ENCODE assay signal across 8 cellular contexts in genomic region chr14:25049127-25049558, GRCh38. TPM values are rescaled to one million over a fixed set of nuclear protein-coding genes. Genes with fewer than 3 reads are reported as not detected.
A peak's percentile ranks its signal among the peaks of the same experiment; 100 is the strongest.
DNase-seq lines count a peak whose midpoint lies in the region; ATAC-seq and TF ChIP-seq lines count a peak whose summit lies in the region.

No MANE protein-coding gene starts in this region.

- TF ChIP-seq CTCF in mammary epithelial cell (conservative IDR thresholded peaks at IDR 0.05 in 1 of 2, IDR thresholded peaks at IDR 0.05 in 1 of 2; ENCODE audit: extremely low read depth in 1 of 2, insufficient read depth in 1 of 2, low read depth in 1 of 2, low read length in 2 of 2) (no peak), kidney epithelial cell (IDR thresholded peaks at IDR 0.05; ENCODE audit: insufficient read depth, low read length, poor library complexity, severe bottlenecking) (no peak)

- H3K4me3 Mint-ChIP-seq in stimulated activated effector memory CD8-positive, alpha-beta T cell treated with anti-CD3 and anti-CD28 coated beads, Interleukin-12 subunit alpha, Interleukin-12 subunit beta, amount 100 ng/mL, for 72 hours = peak overlapping the region; percentile 46

- peak overlapping the region; percentile 73 for H3K4me2 ChIP-seq in mammary epithelial cell (ENCODE audit: insufficient read depth, low read depth, low read length)

- peaks cover 5% of the 10 kb centered on the region for H3K4me1 ChIP-seq in mammary epithelial cell (ENCODE audit: insufficient read depth, low read length)

- H3K9me3 ChIP-seq in mammary epithelial cell (replicated peaks; ENCODE audit: insufficient read depth, low read length) = no peaks in the 10 kb centered on the region

- H3K27ac ChIP-seq in mammary epithelial cell (ENCODE audit: insufficient read depth, low read depth, low read length) = no peak overlapping the region

- H3K27me3 ChIP-seq in mammary epithelial cell (ENCODE audit: insufficient read depth, low read length) (peaks cover 11% of the 10 kb centered on the region), kidney epithelial cell (ENCODE audit: control insufficient read depth, insufficient read depth, low read length) (peaks cover 19% of the 10 kb centered on the region)

- ATAC-seq in GM19372 (IDR thresholded peaks at IDR 0.05; ENCODE audit: low read depth, unreplicated experiment) (peak; percentile 6), GM19023 (IDR thresholded peaks at IDR 0.05; ENCODE audit: unreplicated experiment) (no peak), GM18867 (IDR thresholded peaks at IDR 0.05; ENCODE audit: unreplicated experiment) (no peak)
- no peak for ATAC-seq in stimulated activated effector memory CD8-positive, alpha-beta T cell treated with anti-CD3 and anti-CD28 coated beads, Interleukin-12 subunit alpha, Interleukin-12 subunit beta, amount 100 ng/mL, for 72 hours

- DNase-seq in mammary epithelial cell (no peak), kidney epithelial cell (ENCODE audit: low read depth) (no peak), NCI-H1105 (lab: John Stamatoyannopoulos, UW) (no peak), occipital lobe (lab: John Stamatoyannopoulos, UW) (no peak)
- DNase-seq in stimulated activated effector memory CD8-positive, alpha-beta T cell treated with anti-CD3 and anti-CD28 coated beads, Interleukin-12 subunit alpha, Interleukin-12 subunit beta, amount 100 ng/mL, for 72 hours (ENCODE audit: low spot score in 2 of 2) = no peak

- WGBS in mammary epithelial cell (ENCODE audit: low coverage, missing lambda C conversion rate) = 6% methylated on average over 10 of the region's 34 CpGs

- no peak overlapping the region for H3K4me3 ChIP-seq in mammary epithelial cell (replicated peaks in 1 of 3; ENCODE audit: insufficient read depth in 1 of 3, low read depth in 2 of 3, low read length in 3 of 3)
- peak overlapping the region; percentile 33 for H3K4me3 ChIP-seq in kidney epithelial cell (ENCODE audit: low read depth, low read length)

- BruUV-seq in mammary epithelial cell (replicated peaks; lab: Mats Ljungman, UMichigan) = no TSS peak

- no peak overlapping the region for H3K9ac ChIP-seq in mammary epithelial cell (ENCODE audit: insufficient read depth, low read length)

- H3K27ac Mint-ChIP-seq in stimulated activated effector memory CD8-positive, alpha-beta T cell treated with anti-CD3 and anti-CD28 coated beads, Interleukin-12 subunit alpha, Interleukin-12 subunit beta, amount 100 ng/mL, for 72 hours = no peak overlapping the region

- peaks cover 10% of the 10 kb centered on the region for H3K4me1 Mint-ChIP-seq in stimulated activated effector memory CD8-positive, alpha-beta T cell treated with anti-CD3 and anti-CD28 coated beads, Interleukin-12 subunit alpha, Interleukin-12 subunit beta, amount 100 ng/mL, for 72 hours

- H3K79me2 ChIP-seq in mammary epithelial cell (ENCODE audit: insufficient read depth, low read length) = no peaks in the 10 kb centered on the region

- H3K36me3 ChIP-seq in mammary epithelial cell (ENCODE audit: insufficient read depth, low read length) (no peaks in the 10 kb centered on the region), kidney epithelial cell (ENCODE audit: control insufficient read depth, insufficient read depth, low read length) (no peaks in the 10 kb centered on the region)

- in situ Hi-C loops in mammary epithelial cell (cut with MboI; ENCODE audit: low sequenced_read_pairs in 2 of 2) = no loop called here

- peak overlapping the region; percentile 54 for H2AFZ ChIP-seq in mammary epithelial cell (ENCODE audit: low read depth, low read length)

- no peaks in the 10 kb centered on the region for H4K20me1 ChIP-seq in mammary epithelial cell (ENCODE audit: insufficient read depth, low read length)

- no peaks in the 10 kb centered on the region for H3K9me3 Mint-ChIP-seq in stimulated activated effector memory CD8-positive, alpha-beta T cell treated with anti-CD3 and anti-CD28 coated beads, Interleukin-12 subunit alpha, Interleukin-12 subunit beta, amount 100 ng/mL, for 72 hours

- intact Hi-C loops in mammary epithelial cell (cut with micrococcal nuclease) = no loop called here

- CTCF ChIA-PET in mammary epithelial cell (lab: Charles Lee; ENCODE audit: low non-redundant PET) = no interaction called here

- H3K36me3 Mint-ChIP-seq in stimulated activated effector memory CD8-positive, alpha-beta T cell treated with anti-CD3 and anti-CD28 coated beads, Interleukin-12 subunit alpha, Interleukin-12 subunit beta, amount 100 ng/mL, for 72 hours = no peaks in the 10 kb centered on the region

- dilution Hi-C loops in mammary epithelial cell (cut with HindIII; ENCODE audit: low sequenced_read_pairs) = no loop called here

RNA-seq across cellular contexts. Expression of gene STXBP6, which starts 0.8 kb away (rescaled TPM):
- under 1 TPM; 0.17 to 0.35 TPM for total RNA-seq in mammary epithelial cell
- 0.18 TPM for polyA plus RNA-seq in mammary epithelial cell
- polyA minus RNA-seq in mammary epithelial cell = 7.6 TPM
- total RNA-seq in kidney epithelial cell = 0.07 and 0.38 TPM in 2 replicates
- total RNA-seq in occipital lobe = 11.9 TPM
